8 cellular contexts compared by ENCODE assay signal in genomic region chr14:30223385-30223785, GRCh38.
DNase-seq lines count a peak whose midpoint lies in the region; ATAC-seq and TF ChIP-seq lines count a peak whose summit lies in the region.

No MANE protein-coding gene starts in this region.

- no peak for TF ChIP-seq POLR2A in sigmoid colon (IDR thresholded peaks at IDR 0.05)

- H3K4me1 Mint-ChIP-seq in activated CD8-positive, alpha-beta memory T cell treated with anti-CD3 and anti-CD28 coated beads, Interleukin-2, amount 10 ng/mL, durations not matched to agents 7 days and 5 days, result no peaks in the 10 kb centered on the region
- H3K4me1 Mint-ChIP-seq in stimulated activated effector memory CD8-positive, alpha-beta T cell treated with anti-CD3 and anti-CD28 coated beads, Interleukin-12 subunit alpha, Interleukin-12 subunit beta, amount 100 ng/mL, for 72 hours, result no peaks in the 10 kb centered on the region
- H3K4me1 Mint-ChIP-seq in Caco-2 (ENCODE audit: low read depth, unreplicated experiment), result no peaks in the 10 kb centered on the region

- H3K27me3 ChIP-seq in sigmoid colon (no peaks in the 10 kb centered on the region), Caco-2 (replicated peaks; ENCODE audit: control insufficient read depth, insufficient read depth, low read length) (no peaks in the 10 kb centered on the region)

- no peak overlapping the region for H3K27ac Mint-ChIP-seq in activated CD8-positive, alpha-beta memory T cell treated with anti-CD3 and anti-CD28 coated beads, Interleukin-2, amount 10 ng/mL, durations not matched to agents 7 days and 5 days
- no peak overlapping the region for H3K27ac Mint-ChIP-seq in stimulated activated effector memory CD8-positive, alpha-beta T cell treated with anti-CD3 and anti-CD28 coated beads, Interleukin-12 subunit alpha, Interleukin-12 subunit beta, amount 100 ng/mL, for 72 hours
- H3K27ac Mint-ChIP-seq in Caco-2 (ENCODE audit: unreplicated experiment), result no peak overlapping the region

- intact Hi-C loops in sigmoid colon (cut with DNase I), result no loop called here
- intact Hi-C loops in Caco-2 (cut with micrococcal nuclease; ENCODE audit: unreplicated experiment), result no loop called here

- TF ChIP-seq CTCF in GM12865 (IDR thresholded peaks at IDR 0.05; ENCODE audit: insufficient read depth, low read depth, low read length, missing control alignments) (no peak), fibroblast of villous mesenchyme (IDR thresholded peaks at IDR 0.05; ENCODE audit: insufficient read depth, low read depth, low read length) (no peak), sigmoid colon (IDR thresholded peaks at IDR 0.05) (no peak), Caco-2 (IDR thresholded peaks at IDR 0.05; ENCODE audit: insufficient read depth in 1 of 2, low read depth in 1 of 2, low read length in 1 of 2, severe bottlenecking in 1 of 2, unreplicated experiment in 1 of 2) (no peak), GM10266 (IDR thresholded peaks at IDR 0.05; ENCODE audit: control insufficient read depth, insufficient read depth, low read depth, missing control alignments) (no peak)

- H3K27me3 Mint-ChIP-seq in activated CD8-positive, alpha-beta memory T cell treated with anti-CD3 and anti-CD28 coated beads, Interleukin-2, amount 10 ng/mL, durations not matched to agents 7 days and 5 days, result no peaks in the 10 kb centered on the region
- peaks cover 7% of the 10 kb centered on the region for H3K27me3 Mint-ChIP-seq in Caco-2 (ENCODE audit: insufficient read depth, unreplicated experiment)

- H3K27ac ChIP-seq in sigmoid colon, result peak overlapping the region; percentile 37 to 76 (median 66)

- H3K4me3 Mint-ChIP-seq in activated CD8-positive, alpha-beta memory T cell treated with anti-CD3 and anti-CD28 coated beads, Interleukin-2, amount 10 ng/mL, durations not matched to agents 7 days and 5 days, result no peak overlapping the region
- no peak overlapping the region for H3K4me3 Mint-ChIP-seq in stimulated activated effector memory CD8-positive, alpha-beta T cell treated with anti-CD3 and anti-CD28 coated beads, Interleukin-12 subunit alpha, Interleukin-12 subunit beta, amount 100 ng/mL, for 72 hours
- no peak overlapping the region for H3K4me3 Mint-ChIP-seq in Caco-2 (ENCODE audit: unreplicated experiment)

- TF ChIP-seq EP300 in sigmoid colon (IDR thresholded peaks at IDR 0.05), result no peak

- H3K4me1 ChIP-seq in sigmoid colon, result peaks cover 0 to 77% (median 59%) of the 10 kb centered on the region in 4 donors
- no peaks in the 10 kb centered on the region for H3K4me1 ChIP-seq in Caco-2

- H3K36me3 ChIP-seq in sigmoid colon (no peaks in the 10 kb centered on the region), Caco-2 (ENCODE audit: control insufficient read depth, insufficient read depth, low read length) (no peaks in the 10 kb centered on the region)

- DNase-seq in GM12865 (ENCODE audit: low read depth) (peak; percentile 0), fibroblast of villous mesenchyme (ENCODE audit: low read depth) (peak; percentile 84), sigmoid colon (peak; percentile 80), Caco-2 (no peak), GM10266 (ENCODE audit: extremely low spot score) (no peak)
- no peak for DNase-seq in activated CD8-positive, alpha-beta memory T cell treated with anti-CD3 and anti-CD28 coated beads, Interleukin-2, amount 10 ng/mL, durations not matched to agents 7 days and 5 days
- no peak for DNase-seq in stimulated activated effector memory CD8-positive, alpha-beta T cell treated with anti-CD3 and anti-CD28 coated beads, Interleukin-12 subunit alpha, Interleukin-12 subunit beta, amount 100 ng/mL, for 72 hours (ENCODE audit: low spot score in 2 of 2)

- no peaks in the 10 kb centered on the region for H3K9me3 ChIP-seq in sigmoid colon
- H3K9me3 ChIP-seq in Caco-2, result no peaks in the 10 kb centered on the region

- no peaks in the 10 kb centered on the region for H3K36me3 Mint-ChIP-seq in activated CD8-positive, alpha-beta memory T cell treated with anti-CD3 and anti-CD28 coated beads, Interleukin-2, amount 10 ng/mL, durations not matched to agents 7 days and 5 days
- H3K36me3 Mint-ChIP-seq in stimulated activated effector memory CD8-positive, alpha-beta T cell treated with anti-CD3 and anti-CD28 coated beads, Interleukin-12 subunit alpha, Interleukin-12 subunit beta, amount 100 ng/mL, for 72 hours, result no peaks in the 10 kb centered on the region
- no peaks in the 10 kb centered on the region for H3K36me3 Mint-ChIP-seq in Caco-2 (ENCODE audit: insufficient read depth, unreplicated experiment)

- ATAC-seq in activated CD8-positive, alpha-beta memory T cell treated with anti-CD3 and anti-CD28 coated beads, Interleukin-2, amount 10 ng/mL, durations not matched to agents 7 days and 5 days, result no peak
- no peak for ATAC-seq in stimulated activated effector memory CD8-positive, alpha-beta T cell treated with anti-CD3 and anti-CD28 coated beads, Interleukin-12 subunit alpha, Interleukin-12 subunit beta, amount 100 ng/mL, for 72 hours

- BruUV-seq in Caco-2 (replicated peaks; lab: Mats Ljungman, UMichigan), result no TSS peak

- WGBS in sigmoid colon, 2 donors, result 8 to 49% methylated on average over 2 of the region's 2 CpGs

- CTCF ChIA-PET in activated CD8-positive, alpha-beta memory T cell treated with anti-CD3 and anti-CD28 coated beads, Interleukin-2, amount 10 ng/mL, durations not matched to agents 7 days and 5 days (lab: Charles Lee), result no interaction called here
- CTCF ChIA-PET in Caco-2 (lab: Charles Lee), result interaction anchor here (0.6 kb wide), 1 partner anchor 1864 kb away, joined by 6 read pairs; no protein-coding TSS in a partner anchor

- POLR2A ChIA-PET in Caco-2 (lab: Charles Lee), result no interaction called here

- no peak overlapping the region for H3K4me3 ChIP-seq in GM12865 (ENCODE audit: low read depth, low read length)
- no peak overlapping the region for H3K4me3 ChIP-seq in fibroblast of villous mesenchyme (ENCODE audit: low read depth, low read length)
- H3K4me3 ChIP-seq in sigmoid colon, result no peak overlapping the region
- no peak overlapping the region for H3K4me3 ChIP-seq in Caco-2 (ENCODE audit: low read depth, low read length)

- no peaks in the 10 kb centered on the region for H3K9me3 Mint-ChIP-seq in activated CD8-positive, alpha-beta memory T cell treated with anti-CD3 and anti-CD28 coated beads, Interleukin-2, amount 10 ng/mL, durations not matched to agents 7 days and 5 days (ENCODE audit: low read depth)
- peaks cover 10% of the 10 kb centered on the region for H3K9me3 Mint-ChIP-seq in stimulated activated effector memory CD8-positive, alpha-beta T cell treated with anti-CD3 and anti-CD28 coated beads, Interleukin-12 subunit alpha, Interleukin-12 subunit beta, amount 100 ng/mL, for 72 hours
- H3K9me3 Mint-ChIP-seq in Caco-2 (ENCODE audit: unreplicated experiment), result no peaks in the 10 kb centered on the region

TF ChIP-seq in PFSK-1, 5 proteins besides CTCF, POLR2A, EP300 and RAD21:
- no peak for TF ChIP-seq REST (IDR thresholded peaks at IDR 0.05; ENCODE audit: insufficient read depth in 1 of 2, low read depth in 2 of 2, low read length in 2 of 2)
- no peak for TF ChIP-seq POLR2AphosphoS5 (IDR thresholded peaks at IDR 0.05; ENCODE audit: low read depth, low read length)
- TF ChIP-seq FOXP2 (optimal IDR thresholded peaks at IDR 0.05; ENCODE audit: borderline replicate concordance, extremely low read depth, extremely low read length, insufficient read depth), result peak; percentile 67
- TF ChIP-seq TAF1 (IDR thresholded peaks at IDR 0.05; ENCODE audit: borderline replicate concordance, insufficient read depth, low read length), result no peak
- TF ChIP-seq SIN3A (IDR thresholded peaks at IDR 0.05; ENCODE audit: borderline replicate concordance, insufficient read depth, low read length), result no peak
TF ChIP-seq in PFSK-1: peak in this region for 1.

Comparison
In these comparisons a context has a peak if more than half of its experiments do, and no peak if none do; other contexts are left out.
1. DNase-seq: peak in GM12865 (single experiment), fibroblast of villous mesenchyme (single experiment) and sigmoid colon (single experiment); none in activated CD8-positive, alpha-beta memory T cell treated with anti-CD3 and anti-CD28 coated beads, Interleukin-2, amount 10 ng/mL, durations not matched to agents 7 days and 5 days (single experiment), stimulated activated effector memory CD8-positive, alpha-beta T cell treated with anti-CD3 and anti-CD28 coated beads, Interleukin-12 subunit alpha, Interleukin-12 subunit beta, amount 100 ng/mL, for 72 hours (0 of 2), Caco-2 (0 of 2) and GM10266 (single experiment).